24 cellular contexts compared by ENCODE assay signal in genomic region chr19:5107432-5108122, GRCh38.
A peak's percentile ranks its signal among the peaks of the same experiment; 100 is the strongest.
DNase-seq lines count a peak whose midpoint lies in the region; ATAC-seq, FAIRE-seq and TF ChIP-seq lines count a peak whose summit lies in the region.
"Had no signal": no experiment of that assay in that cellular context is flagged by ENCODE, and none has a peak within 500 bp of the region (broad histone marks: within the 10 kb centered on the region; RNA-seq: fewer than 3 reads in every experiment).

No MANE protein-coding gene starts in this region.

- CTCF ChIA-PET in HepG2 (lab: Yijun Ruan, JAX; ENCODE audit: low intra/inter-chr PET ratio, low total read pairs), result no interaction called here
- CTCF ChIA-PET in H1 (lab: Charles Lee; ENCODE audit: partially characterized antibody), result interaction anchor here (0.7 to 9.5 kb wide), 10 partner anchors 9 to 111 kb away, joined by 3 to 73 read pairs (median 6); no protein-coding TSS in a partner anchor

- TF ChIP-seq CTCF in HepG2 (CRISPR knock-in tag; IDR thresholded peaks at IDR 0.05) (no peak), right lobe of liver (IDR thresholded peaks at IDR 0.05) (no peak), H1 (IDR thresholded peaks at IDR 0.05; ENCODE audit: control extremely low read depth in 1 of 3, insufficient read depth in 1 of 3, low read depth in 1 of 3, low read length in 3 of 3) (no peak), progenitor cell of endocrine pancreas (IDR thresholded peaks at IDR 0.05; ENCODE audit: unreplicated experiment) (no peak), nephron progenitor cell (IDR thresholded peaks at IDR 0.05) (no peak)

- H3K18ac ChIP-seq in H1 (ENCODE audit: extremely low read depth, low read length), result no peak overlapping the region; the same call in 1 of the 2 replicates

- no peaks in the 10 kb centered on the region for H3K27me3 Mint-ChIP-seq in progenitor cell of endocrine pancreas
- no peaks in the 10 kb centered on the region for H3K27me3 Mint-ChIP-seq in nephron progenitor cell (ENCODE audit: low read depth, poor library complexity)
- H3K27me3 Mint-ChIP-seq: activated CD4-positive, alpha-beta T cell treated with anti-CD3 and anti-CD28 coated beads for 36 hours; activated naive CD8-positive, alpha-beta T cell had no signal

- H4K20me1 ChIP-seq in HepG2 (ENCODE audit: insufficient read depth, low read length), result peaks cover 4% of the 10 kb centered on the region; the same call in 1 of the 2 replicates
- peaks cover 0 to 3% of the 10 kb centered on the region in 2 experiments for H4K20me1 ChIP-seq in H1 (replicated peaks in 1 of 2; ENCODE audit: control insufficient read depth in 1 of 2, insufficient read depth in 2 of 2, low read length in 2 of 2)

- no peaks in the 10 kb centered on the region for H3K79me1 ChIP-seq in H1 (ENCODE audit: low read depth, low read length)

- no peak overlapping the region for H4K5ac ChIP-seq in H1 (ENCODE audit: insufficient read length, low read depth, low read length)

- 0 out of 2 replicates have a peak overlapping the region, but pooled peaks have one; percentile 49 for H2BK5ac ChIP-seq in H1 (ENCODE audit: low read depth, low read length)

- 96% methylated on average over 10 of the region's 21 CpGs for WGBS in HepG2 (ENCODE audit: low lambda C conversion rate)
- 56% methylated on average over 4 of the region's 21 CpGs for WGBS in right lobe of liver (ENCODE audit: insufficient coverage, low coverage, low lambda C conversion rate, missing lambda C conversion rate)
- WGBS in H1 (ENCODE audit: extremely low coverage in 1 of 2, insufficient coverage in 1 of 2, insufficient read length in 1 of 2, insufficient replicate concordance in 2 of 2, low coverage in 1 of 2, low lambda C conversion rate in 2 of 2, missing lambda C conversion rate in 1 of 2), 2 experiments, result 87% methylated on average over 21 of the region's 21 CpGs; no CpG with 5 or more reads in 1 of the 2 experiments

- H3K56ac ChIP-seq in H1 (replicated peaks; ENCODE audit: insufficient read length, low read depth, low read length), result no peak overlapping the region

- H3K14ac ChIP-seq in H1 (ENCODE audit: insufficient read length), result no peak overlapping the region

- H3K9me3 Mint-ChIP-seq in progenitor cell of endocrine pancreas (ENCODE audit: low read depth), result no peaks in the 10 kb centered on the region
- H3K9me3 Mint-ChIP-seq in nephron progenitor cell, result no peaks in the 10 kb centered on the region

- H3K4me3 ChIP-seq in HepG2 (replicated peaks in 1 of 3; ENCODE audit: insufficient read depth in 1 of 3, low read depth in 2 of 3, low read length in 3 of 3) (no peak overlapping the region), right lobe of liver (no peak overlapping the region), H1 (ENCODE audit: extremely low read depth in 1 of 4, insufficient read depth in 2 of 4, low read depth in 3 of 4, low read length in 4 of 4) (no peak overlapping the region), muscle layer of colon (ENCODE audit: low read depth in 1 of 2, low read length in 2 of 2) (no peak overlapping the region)
- H3K4me3 ChIP-seq: lung, prostate gland, stomach, tibial artery had no signal

- no peaks in the 10 kb centered on the region; a peak in 1 of 5 replicates for H3K27me3 ChIP-seq in HepG2 (ENCODE audit: control insufficient read depth in 1 of 2, insufficient read depth in 2 of 2, low read length in 2 of 2)
- no peaks in the 10 kb centered on the region for H3K27me3 ChIP-seq in right lobe of liver
- no peaks in the 10 kb centered on the region for H3K27me3 ChIP-seq in H1 (replicated peaks in 1 of 4; ENCODE audit: control insufficient read depth in 3 of 4, extremely low read depth in 1 of 4, insufficient read depth in 3 of 4, low read length in 3 of 4)
- H3K27me3 ChIP-seq in muscle layer of colon (ENCODE audit: control insufficient read depth in 1 of 2, insufficient read depth in 2 of 2, low read length in 2 of 2), result no peaks in the 10 kb centered on the region
- H3K27me3 ChIP-seq: BE2C, stomach, tibial artery had no signal

- FAIRE-seq in HepG2 (lab: Jason Lieb, UNC), result no peak
- no peak for FAIRE-seq in H1 (lab: Jason Lieb, UNC)
- FAIRE-seq: small intestine had no signal

- H3K4me2 ChIP-seq in HepG2 (ENCODE audit: low read depth, low read length) (no peak overlapping the region), H1 (ENCODE audit: insufficient read depth in 1 of 2, low read depth in 2 of 2, low read length in 2 of 2) (no peak overlapping the region)

- H3K23ac ChIP-seq in H1 (ENCODE audit: insufficient read length), result no peak overlapping the region

- H3K4me1 ChIP-seq in HepG2 (ENCODE audit: insufficient read depth, low read length) (peaks cover 22% of the 10 kb centered on the region), right lobe of liver (peaks cover 0 to 30% (median 10%) of the 10 kb centered on the region in 4 donors), H1 (replicated peaks in 1 of 4; ENCODE audit: control insufficient read depth in 3 of 4, insufficient read depth in 4 of 4, low read length in 3 of 4) (peaks cover 0 to 10% (median 5%) of the 10 kb centered on the region in 4 experiments; a peak in 4 of 7 replicates), muscle layer of colon (ENCODE audit: insufficient read depth, low read length) (peaks cover 28% of the 10 kb centered on the region)

- H3K4ac ChIP-seq in H1 (replicated peaks; ENCODE audit: insufficient read length, low read depth, low read length), result no peak overlapping the region

- H3K9ac ChIP-seq in HepG2 (ENCODE audit: insufficient read depth, low read depth, low read length) (no peak overlapping the region), H1 (replicated peaks in 1 of 4; ENCODE audit: extremely low read depth in 1 of 4, low read depth in 3 of 4, low read length in 3 of 4) (no peak overlapping the region), muscle layer of colon (ENCODE audit: low read length) (no peak overlapping the region)

- DNase-seq in HepG2 (ENCODE audit: low spot score), result no peak
- DNase-seq in right lobe of liver, result no peak
- DNase-seq in H1 (ENCODE audit: low read depth in 1 of 2, low spot score in 2 of 2), result no peak
- no peak for DNase-seq in progenitor cell of endocrine pancreas (ENCODE audit: low spot score, unreplicated experiment)
- DNase-seq in NCI-H1105 (lab: John Stamatoyannopoulos, UW), result no peak
- DNase-seq in nephron progenitor cell, result no peak
- DNase-seq: activated CD4-positive, alpha-beta T cell treated with anti-CD3 and anti-CD28 coated beads for 36 hours; activated T-cell treated with anti-CD3 and anti-CD28 coated beads for 4 hours; DMS153; GOT3; NCI-H1092; NCI-H1930; NCI-H526 treated with DMSO at 0.1 percent for 48 hours; small intestine; stimulated activated CD4-positive, alpha-beta T cell treated with anti-CD3 and anti-CD28 coated beads, Interleukin-1b, Interleukin-23, amount 100 ng/mL, for 48 hours; stomach; tibial artery had no signal

- H3K79me2 ChIP-seq in HepG2 (ENCODE audit: insufficient read depth, low read length), result no peaks in the 10 kb centered on the region
- H3K79me2 ChIP-seq in H1 (ENCODE audit: control insufficient read depth in 1 of 2, insufficient read depth in 2 of 2, low read length in 2 of 2), result no peaks in the 10 kb centered on the region

- in situ Hi-C loops in HepG2 (cut with HindIII; ENCODE audit: extremely low pct_ligation_motif_present, low pct_unique_long_range_greater_than_20kb), result no loop called here

- no peaks in the 10 kb centered on the region for H3K23me2 ChIP-seq in H1 (ENCODE audit: low read depth, low read length)

- H3K4me1 Mint-ChIP-seq in progenitor cell of endocrine pancreas (ENCODE audit: low read depth), result peaks cover under 1% of the 10 kb centered on the region
- H3K4me1 Mint-ChIP-seq in nephron progenitor cell, result peaks cover 32% of the 10 kb centered on the region
- H3K4me1 Mint-ChIP-seq: activated CD4-positive, alpha-beta T cell treated with anti-CD3 and anti-CD28 coated beads for 36 hours had no signal

- H3K9me3 ChIP-seq in HepG2 (ENCODE audit: low read length) (no peaks in the 10 kb centered on the region), right lobe of liver (no peaks in the 10 kb centered on the region), H1 (ENCODE audit: insufficient read depth in 2 of 2, low read depth in 1 of 2, low read length in 1 of 2) (no peaks in the 10 kb centered on the region), muscle layer of colon (ENCODE audit: low read length) (no peaks in the 10 kb centered on the region)
- H3K9me3 ChIP-seq: BE2C, prostate gland, stomach, tibial artery had no signal

- no peak overlapping the region for H2BK15ac ChIP-seq in H1 (ENCODE audit: low read length)

- H3K27ac Mint-ChIP-seq in progenitor cell of endocrine pancreas (no peak overlapping the region), nephron progenitor cell (no peak overlapping the region)
- H3K27ac Mint-ChIP-seq: activated CD4-positive, alpha-beta T cell treated with anti-CD3 and anti-CD28 coated beads for 36 hours; activated naive CD8-positive, alpha-beta T cell had no signal

- TF ChIP-seq EP300 in HepG2 (IDR thresholded peaks at IDR 0.05; ENCODE audit: low read depth in 2 of 2, low read length in 2 of 2) (no peak), HepG2 (CRISPR knock-in tag; IDR thresholded peaks at IDR 0.05; ENCODE audit: borderline replicate concordance) (no peak), H1 (IDR thresholded peaks at IDR 0.05; ENCODE audit: borderline replicate concordance in 1 of 2, low read depth in 2 of 2, low read length in 2 of 2) (no peak)

- TF ChIP-seq POLR2A in HepG2 (IDR thresholded peaks at IDR 0.05; ENCODE audit: insufficient read depth in 1 of 2, low read depth in 2 of 2, low read length in 2 of 2) (no peak), right lobe of liver (IDR thresholded peaks at IDR 0.05) (no peak), H1 (IDR thresholded peaks at IDR 0.05; ENCODE audit: control extremely low read depth in 1 of 2, low read depth in 2 of 2, low read length in 2 of 2) (no peak)

- ATAC-seq in HepG2 (no peak), right lobe of liver (no peak), HG02938 (IDR thresholded peaks at IDR 0.05; ENCODE audit: unreplicated experiment) (no peak)
- ATAC-seq: activated CD4-positive, alpha-beta T cell treated with anti-CD3 and anti-CD28 coated beads for 36 hours had no signal

- H3K4me3 Mint-ChIP-seq in progenitor cell of endocrine pancreas (ENCODE audit: low read depth), result no peak overlapping the region
- H3K4me3 Mint-ChIP-seq in nephron progenitor cell, result no peak overlapping the region
- H3K4me3 Mint-ChIP-seq: activated CD4-positive, alpha-beta T cell treated with anti-CD3 and anti-CD28 coated beads for 36 hours; activated naive CD8-positive, alpha-beta T cell had no signal

- H2AFZ ChIP-seq in HepG2 (ENCODE audit: low read length), result no peak overlapping the region
- H2AFZ ChIP-seq in H1 (ENCODE audit: low read length), result no peak overlapping the region

- POLR2A ChIA-PET in HepG2 (lab: Yijun Ruan, JAX) (no interaction called here), H1 (lab: Charles Lee; ENCODE audit: partially characterized antibody) (interaction anchor here (0.9 to 1.0 kb wide), 2 partner anchors 9 to 16 kb away, joined by 3 read pairs; no protein-coding TSS in a partner anchor)

- no peak overlapping the region for H2AK5ac ChIP-seq in H1 (ENCODE audit: low read depth, low read length)

- TF ChIP-seq RAD21 in HepG2 (CRISPR knock-in tag; IDR thresholded peaks at IDR 0.05) (no peak), H1 (IDR thresholded peaks at IDR 0.05 in 1 of 2, conservative IDR thresholded peaks at IDR 0.05 in 1 of 2; ENCODE audit: low read depth in 2 of 2, low read length in 2 of 2) (no peak)

- H3K36me3 Mint-ChIP-seq in progenitor cell of endocrine pancreas (ENCODE audit: insufficient read depth) (peaks cover 7% of the 10 kb centered on the region), nephron progenitor cell (ENCODE audit: low read depth) (peaks cover 18% of the 10 kb centered on the region)

- no TSS peak for BruUV-seq in HepG2 (replicated peaks; lab: Mats Ljungman, UMichigan)

- H2BK20ac ChIP-seq in H1 (ENCODE audit: low read length), result no peak overlapping the region

- peaks cover 3 to 27% of the 10 kb centered on the region in 2 experiments; a peak in 3 of 5 replicates for H3K36me3 ChIP-seq in HepG2 (replicated peaks in 1 of 2; ENCODE audit: control insufficient read depth in 1 of 2, insufficient read depth in 2 of 2, low read length in 2 of 2)
- peaks cover 0 to 11% (median 0%) of the 10 kb centered on the region in 4 donors for H3K36me3 ChIP-seq in right lobe of liver
- H3K36me3 ChIP-seq in H1 (ENCODE audit: control insufficient read depth in 2 of 4, insufficient read depth in 4 of 4, low read length in 3 of 4), result no peaks in the 10 kb centered on the region
- peaks cover 11% of the 10 kb centered on the region for H3K36me3 ChIP-seq in muscle layer of colon (ENCODE audit: insufficient read depth, low read length)

- H2BK120ac ChIP-seq in H1 (replicated peaks; ENCODE audit: low read depth, low read length), result no peak overlapping the region

- no peak overlapping the region for H4K91ac ChIP-seq in H1 (replicated peaks; ENCODE audit: insufficient read length, low read length)

- no peak overlapping the region for H4K8ac ChIP-seq in H1 (ENCODE audit: extremely low read depth, insufficient read depth, low read length)

- H3K27ac ChIP-seq in HepG2 (ENCODE audit: extremely low read length, insufficient read depth, low read length) (no peak overlapping the region), right lobe of liver (no peak overlapping the region), H1 (ENCODE audit: low read depth, low read length) (no peak overlapping the region), muscle layer of colon (ENCODE audit: low read depth, low read length) (peak overlapping the region; percentile 29)
- H3K27ac ChIP-seq: epithelial cell of prostate, prostate gland, stomach, tibial artery had no signal

- intact Hi-C loops in HepG2 (cut with micrococcal nuclease; ENCODE audit: unreplicated experiment) (no loop called here), right lobe of liver (cut with DNase I) (no loop called here)

- no peak overlapping the region for H2BK12ac ChIP-seq in H1 (ENCODE audit: low read depth, low read length)
